ENCODE assay signal across 8 cellular contexts in genomic region chr16:47461598-47462266, GRCh38. TPM values are rescaled to one million over a fixed set of nuclear protein-coding genes. Genes with fewer than 3 reads are reported as not detected.
DNase-seq lines count a peak whose midpoint lies in the region; ATAC-seq and TF ChIP-seq lines count a peak whose summit lies in the region.

No MANE protein-coding gene starts in this region.

- H3K27ac Mint-ChIP-seq in Calu3 (ENCODE audit: unreplicated experiment), result peak overlapping the region; percentile 97
- peak overlapping the region; percentile 95 for H3K27ac Mint-ChIP-seq in activated CD8-positive, alpha-beta T cell treated with anti-CD3 and anti-CD28 coated beads for 36 hours
- peak overlapping the region; percentile 88 for H3K27ac Mint-ChIP-seq in neural crest cell (ENCODE audit: unreplicated experiment)

- ATAC-seq in GM19351 (IDR thresholded peaks at IDR 0.05; ENCODE audit: unreplicated experiment), result peak; percentile 44
- peak; percentile 12 for ATAC-seq in activated CD8-positive, alpha-beta T cell treated with anti-CD3 and anti-CD28 coated beads for 36 hours

- peak overlapping the region; percentile 74 to 86 for H3K4me3 ChIP-seq in foreskin fibroblast (ENCODE audit: low read depth in 1 of 2, low read length in 2 of 2)

- H3K36me3 Mint-ChIP-seq in Calu3 (ENCODE audit: insufficient read depth, unreplicated experiment) (peaks cover 44% of the 10 kb centered on the region), neural crest cell (ENCODE audit: low read depth) (no peaks in the 10 kb centered on the region)
- peaks cover 9% of the 10 kb centered on the region for H3K36me3 Mint-ChIP-seq in activated CD8-positive, alpha-beta T cell treated with anti-CD3 and anti-CD28 coated beads for 36 hours (ENCODE audit: low read depth)

- H3K4me3 Mint-ChIP-seq in Calu3 (ENCODE audit: low read depth, unreplicated experiment), result peak overlapping the region; percentile 88
- peak overlapping the region; percentile 95 for H3K4me3 Mint-ChIP-seq in activated CD8-positive, alpha-beta T cell treated with anti-CD3 and anti-CD28 coated beads for 36 hours
- H3K4me3 Mint-ChIP-seq in neural crest cell, result peak overlapping the region; percentile 95

- H3K9me3 Mint-ChIP-seq in Calu3 (ENCODE audit: low read depth, unreplicated experiment) (no peaks in the 10 kb centered on the region), neural crest cell (no peaks in the 10 kb centered on the region)
- no peaks in the 10 kb centered on the region for H3K9me3 Mint-ChIP-seq in activated CD8-positive, alpha-beta T cell treated with anti-CD3 and anti-CD28 coated beads for 36 hours

- H3K4me1 Mint-ChIP-seq in Calu3 (ENCODE audit: low read depth, unreplicated experiment) (peaks cover 18% of the 10 kb centered on the region), neural crest cell (peaks cover 70% of the 10 kb centered on the region)
- H3K4me1 Mint-ChIP-seq in activated CD8-positive, alpha-beta T cell treated with anti-CD3 and anti-CD28 coated beads for 36 hours (ENCODE audit: low read depth), result peaks cover 60% of the 10 kb centered on the region

- DNase-seq in Calu3, result peak; percentile 41
- DNase-seq in LHCN-M2 (ENCODE audit: low read depth), result peak; percentile 41
- peak; percentile 35 for DNase-seq in activated CD8-positive, alpha-beta T cell treated with anti-CD3 and anti-CD28 coated beads for 36 hours
- DNase-seq in foreskin fibroblast, result peak; percentile 14 to 52
- DNase-seq in neural crest cell (ENCODE audit: low read depth, low spot score), result peak; percentile 9
- no peak for DNase-seq in activated gamma-delta T cell treated with Interleukin-2 at 50 U/mL for 16 hours
- DNase-seq in NCI-H446 (lab: John Stamatoyannopoulos, UW), result no peak

- CTCF ChIA-PET in Calu3 (lab: Charles Lee), result interaction anchor here (1.8 to 2.0 kb wide), 2 partner anchors 13 to 703 kb away, joined by 4 to 6 read pairs; no protein-coding TSS in a partner anchor
- CTCF ChIA-PET in activated CD8-positive, alpha-beta T cell treated with anti-CD3 and anti-CD28 coated beads for 36 hours (lab: Charles Lee), result interaction anchor here (0.7 to 2.2 kb wide), 5 partner anchors 10 to 602 kb away, joined by 3 to 12 read pairs (median 7); partner anchors contain the start of gene NETO2

- TF ChIP-seq CTCF in Calu3 (IDR thresholded peaks at IDR 0.05; ENCODE audit: unreplicated experiment) (no peak), foreskin fibroblast (IDR thresholded peaks at IDR 0.05; ENCODE audit: low read depth, low read length) (no peak), neural crest cell (conservative IDR thresholded peaks at IDR 0.05) (no peak)
- no peak for TF ChIP-seq CTCF in activated CD8-positive, alpha-beta T cell treated with anti-CD3 and anti-CD28 coated beads for 36 hours (IDR thresholded peaks at IDR 0.05)

- POLR2A ChIA-PET in activated CD8-positive, alpha-beta T cell treated with anti-CD3 and anti-CD28 coated beads for 36 hours (lab: Charles Lee), result interaction anchor here (0.6 to 1.8 kb wide), 6 partner anchors 8 to 318 kb away, joined by 3 to 7 read pairs (median 3); partner anchors contain the start of gene NETO2

- no TSS peak for BruUV-seq in Calu3 (replicated peaks; lab: Mats Ljungman, UMichigan)

- H3K27me3 Mint-ChIP-seq in Calu3 (ENCODE audit: unreplicated experiment) (no peaks in the 10 kb centered on the region), neural crest cell (ENCODE audit: low read depth) (no peaks in the 10 kb centered on the region)
- no peaks in the 10 kb centered on the region for H3K27me3 Mint-ChIP-seq in activated CD8-positive, alpha-beta T cell treated with anti-CD3 and anti-CD28 coated beads for 36 hours

- intact Hi-C loops in Calu3 (cut with micrococcal nuclease; ENCODE audit: unreplicated experiment), result loop anchor here (5.0 to 10.0 kb wide), 3 partner anchors 204 to 703 kb away; partner anchors contain the start of gene NETO2
- intact Hi-C loops in activated CD8-positive, alpha-beta T cell treated with anti-CD3 and anti-CD28 coated beads for 36 hours (cut with micrococcal nuclease), result loop anchor here (10.0 kb wide), 1 partner anchor 317 kb away; the partner anchor contains the start of gene NETO2

RNA-seq across cellular contexts. Expression of gene PHKB, which starts 0.6 kb away (rescaled TPM):
- 80.4 and 83.4 TPM in 2 replicates for total RNA-seq in Calu3 (2022)
- total RNA-seq in LHCN-M2 (2014; rRNA removed), result 30.7 and 35.2 TPM in 2 replicates
- polyA plus RNA-seq in LHCN-M2 (2012), result 26.9 TPM
- total RNA-seq in activated CD8-positive, alpha-beta T cell treated with anti-CD3 and anti-CD28 coated beads for 36 hours, result 10 to 100 TPM; 20.2 to 23.1 TPM
- 61.2 and 67.0 TPM in 2 replicates for total RNA-seq in neural crest cell

RNA-seq across cellular contexts. Expression of gene ITFG1, which starts 0.9 kb away (rescaled TPM):
- 65.5 and 68.6 TPM in 2 replicates for total RNA-seq in Calu3 (2022)
- 57.3 and 69.2 TPM in 2 replicates for total RNA-seq in LHCN-M2 (2014; rRNA removed)
- 31.0 TPM for polyA plus RNA-seq in LHCN-M2 (2012)
- 10 to 100 TPM; 16.5 to 16.7 TPM for total RNA-seq in activated CD8-positive, alpha-beta T cell treated with anti-CD3 and anti-CD28 coated beads for 36 hours
- 30.9 and 32.4 TPM in 2 replicates for total RNA-seq in neural crest cell

Comparison
In these comparisons a context has a peak if more than half of its experiments do, and no peak if none do; other contexts are left out.
1. DNase-seq: peak in Calu3 (single experiment), LHCN-M2 (single experiment), activated CD8-positive, alpha-beta T cell treated with anti-CD3 and anti-CD28 coated beads for 36 hours (single experiment), foreskin fibroblast (2 of 2) and neural crest cell (single experiment); none in activated gamma-delta T cell treated with Interleukin-2 at 50 U/mL for 16 hours (single experiment) and NCI-H446 (0 of 2).
2. Peak in every context shown above with its lines, with median percentiles within 50 percentile points of each other: H3K27ac Mint-ChIP-seq and H3K4me3 Mint-ChIP-seq.